8 cellular contexts compared by ENCODE assay signal in the genomic region with DNA sequence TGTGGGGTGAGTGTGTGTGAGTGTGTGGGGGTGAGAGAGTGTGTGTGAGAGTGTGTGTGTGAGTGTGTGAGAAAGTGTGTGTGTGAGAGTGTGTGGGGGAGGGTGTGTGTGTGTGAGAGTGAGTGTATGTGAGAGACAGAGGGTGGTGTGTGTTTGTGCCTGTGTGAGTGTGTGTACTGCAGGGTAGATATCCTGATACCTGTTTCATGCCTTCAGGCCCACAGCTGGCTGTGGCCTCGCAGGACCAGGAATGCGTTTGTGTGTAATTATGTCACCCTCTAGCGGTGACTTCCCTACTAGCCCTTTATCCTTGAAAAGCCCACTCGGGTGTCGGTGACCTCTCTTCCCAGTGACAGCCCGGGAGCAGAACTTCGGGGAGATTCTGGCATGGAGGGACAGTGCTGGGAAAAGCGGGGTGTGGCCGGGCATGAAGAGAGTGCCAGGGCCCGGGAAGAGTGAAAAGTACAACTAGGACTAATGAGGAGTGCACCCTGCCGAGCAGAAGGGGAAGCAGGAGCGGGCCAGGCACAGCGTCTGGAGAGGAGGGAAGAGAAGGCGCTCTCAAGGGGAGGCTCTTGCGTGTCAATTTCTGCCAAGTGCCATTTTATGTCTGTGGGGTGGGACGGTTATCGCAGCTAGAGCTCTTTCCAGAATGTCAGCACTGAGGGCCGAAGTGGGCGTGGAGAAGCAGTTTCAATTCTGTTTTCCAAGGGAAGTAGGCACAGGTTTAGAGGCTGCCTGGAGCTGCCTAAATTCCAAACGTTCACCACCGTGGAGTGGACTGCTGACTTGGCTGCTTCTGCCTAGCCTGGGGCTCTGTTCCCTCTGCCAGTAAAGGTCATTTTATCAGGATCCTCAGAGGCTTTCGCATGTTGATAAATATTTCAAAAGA. TPM values are rescaled to one million over a fixed set of nuclear protein-coding genes. Genes with fewer than 3 reads are reported as not detected.
DNase-seq lines count a peak whose midpoint lies in the region; ATAC-seq and TF ChIP-seq lines count a peak whose summit lies in the region.

No MANE protein-coding gene starts in this region.

- no peaks in the 10 kb centered on the region for H3K36me3 Mint-ChIP-seq in osteocyte (ENCODE audit: unreplicated experiment)

- H3K9me3 Mint-ChIP-seq in osteocyte (ENCODE audit: unreplicated experiment): no peaks in the 10 kb centered on the region

- H3K36me3 ChIP-seq in MM.1S (replicated peaks; ENCODE audit: insufficient read depth, low read length): no peaks in the 10 kb centered on the region
- H3K36me3 ChIP-seq in heart left ventricle: no peaks in the 10 kb centered on the region

- H3K79me2 ChIP-seq in MM.1S (ENCODE audit: low read length): peaks cover 93% of the 10 kb centered on the region

- peak; percentile 57 for DNase-seq in DMS 273 treated with DMSO at 0.1 percent for 48 hours (lab: John Stamatoyannopoulos, UW)
- DNase-seq in MM.1S: peak; percentile 51
- DNase-seq in amniotic epithelial cell (ENCODE audit: low read depth): peak; percentile 80
- DNase-seq in heart left ventricle: peak; percentile 74 to 83 (median 79)
- peak; percentile 87 for DNase-seq in osteocyte (ENCODE audit: extremely low spot score, unreplicated experiment)

- H3K27ac ChIP-seq in MM.1S (ENCODE audit: low read length) (no peak overlapping the region), heart left ventricle (peak overlapping the region; percentile 82 to 97 (median 92))

- no peaks in the 10 kb centered on the region for H3K27me3 ChIP-seq in MM.1S (replicated peaks; ENCODE audit: insufficient read depth, low read length)
- no peaks in the 10 kb centered on the region for H3K27me3 ChIP-seq in heart left ventricle

- no peaks in the 10 kb centered on the region; the same call in 1 of the 2 replicates for H4K20me1 ChIP-seq in MM.1S (ENCODE audit: insufficient read depth, low read length)

- H3K4me3 ChIP-seq in MM.1S (ENCODE audit: low read length): no peak overlapping the region
- peak overlapping the region in 11 of 12 donors; percentile 24 to 70 (median 54) for H3K4me3 ChIP-seq in heart left ventricle

- H3K9ac ChIP-seq in MM.1S (ENCODE audit: low read length): no peak overlapping the region

- no peak overlapping the region for H2AFZ ChIP-seq in MM.1S (ENCODE audit: low read length)

- H3K9me3 ChIP-seq in MM.1S (replicated peaks; ENCODE audit: insufficient read depth, low read length) (no peaks in the 10 kb centered on the region), heart left ventricle (no peaks in the 10 kb centered on the region)

- H3K27ac Mint-ChIP-seq in osteocyte (ENCODE audit: unreplicated experiment): peak overlapping the region; percentile 97

- TF ChIP-seq POLR2A in heart left ventricle (IDR thresholded peaks at IDR 0.05): peak in 1 of 2 donors; percentile 48

- peak; percentile 46 for ATAC-seq in GM21723 (IDR thresholded peaks at IDR 0.05; ENCODE audit: unreplicated experiment)
- peak; percentile 88 for ATAC-seq in SK-N-SH treated with all-trans-retinoic acid at 6 μM for 48 hours
- ATAC-seq in heart left ventricle: peak; percentile 77 to 87 (median 84)
- no peak for ATAC-seq in GM18873 (IDR thresholded peaks at IDR 0.05; ENCODE audit: low FRiP score, unreplicated experiment)

- TF ChIP-seq CTCF in MM.1S (IDR thresholded peaks at IDR 0.05; ENCODE audit: low read length): peak; percentile 55
- peak; percentile 65 to 92 (median 78) for TF ChIP-seq CTCF in heart left ventricle (IDR thresholded peaks at IDR 0.05)
- TF ChIP-seq CTCF in osteocyte (IDR thresholded peaks at IDR 0.05): peak; percentile 81

- 0 to 1% (median 1%) methylated on average over 22 of the region's 22 CpGs for WGBS in heart left ventricle, 4 donors

- peaks cover 63% of the 10 kb centered on the region for H3K4me1 Mint-ChIP-seq in osteocyte (ENCODE audit: unreplicated experiment)

- H3K27me3 Mint-ChIP-seq in osteocyte (ENCODE audit: unreplicated experiment): no peaks in the 10 kb centered on the region

- no peaks in the 10 kb centered on the region for H3F3A ChIP-seq in MM.1S (ENCODE audit: insufficient read depth, low read length)

- intact Hi-C loops in heart left ventricle (cut with DNase I): loop anchor here in 2 of 10 donors (5.0 to 10.0 kb wide), 2 partner anchors 488 to 1031 kb away; no protein-coding TSS in a partner anchor

- no peaks in the 10 kb centered on the region for H3K9me2 ChIP-seq in MM.1S (replicated peaks; ENCODE audit: insufficient read depth, low read length)

- H3K4me1 ChIP-seq in MM.1S (ENCODE audit: low read length): no peaks in the 10 kb centered on the region
- peaks cover 0 to 52% (median 13%) of the 10 kb centered on the region in 12 donors for H3K4me1 ChIP-seq in heart left ventricle

- no peak overlapping the region for H3K4me2 ChIP-seq in MM.1S (ENCODE audit: low read depth, low read length)

- peak overlapping the region; percentile 84 for H3K4me3 Mint-ChIP-seq in osteocyte (ENCODE audit: unreplicated experiment)

TF ChIP-seq in SK-N-SH treated with all-trans-retinoic acid at 6 μM for 48 hours, 23 proteins besides CTCF, POLR2A, EP300 and RAD21 (continues in another document):
- TF ChIP-seq, protein P1, sequence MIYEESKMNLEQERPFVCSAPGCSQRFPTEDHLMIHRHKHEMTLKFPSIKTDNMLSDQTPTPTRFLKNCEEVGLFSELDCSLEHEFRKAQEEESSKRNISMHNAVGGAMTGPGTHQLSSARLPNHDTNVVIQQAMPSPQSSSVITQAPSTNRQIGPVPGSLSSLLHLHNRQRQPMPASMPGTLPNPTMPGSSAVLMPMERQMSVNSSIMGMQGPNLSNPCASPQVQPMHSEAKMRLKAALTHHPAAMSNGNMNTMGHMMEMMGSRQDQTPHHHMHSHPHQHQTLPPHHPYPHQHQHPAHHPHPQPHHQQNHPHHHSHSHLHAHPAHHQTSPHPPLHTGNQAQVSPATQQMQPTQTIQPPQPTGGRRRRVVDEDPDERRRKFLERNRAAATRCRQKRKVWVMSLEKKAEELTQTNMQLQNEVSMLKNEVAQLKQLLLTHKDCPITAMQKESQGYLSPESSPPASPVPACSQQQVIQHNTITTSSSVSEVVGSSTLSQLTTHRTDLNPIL (CRISPR knock-in tag; IDR thresholded peaks at IDR 0.05; ENCODE audit: low read depth): no peak
- no peak for TF ChIP-seq ZFP3 (CRISPR knock-in tag; IDR thresholded peaks at IDR 0.05)
- no peak for TF ChIP-seq TOX (CRISPR knock-in tag; IDR thresholded peaks at IDR 0.05; ENCODE audit: borderline replicate concordance)
- no peak for TF ChIP-seq RARB (CRISPR knock-in tag; IDR thresholded peaks at IDR 0.05)
- TF ChIP-seq ZC3H10 (CRISPR knock-in tag; IDR thresholded peaks at IDR 0.05): no peak
- no peak for TF ChIP-seq CSDC2 (CRISPR knock-in tag; IDR thresholded peaks at IDR 0.05)
- TF ChIP-seq, protein P2, sequence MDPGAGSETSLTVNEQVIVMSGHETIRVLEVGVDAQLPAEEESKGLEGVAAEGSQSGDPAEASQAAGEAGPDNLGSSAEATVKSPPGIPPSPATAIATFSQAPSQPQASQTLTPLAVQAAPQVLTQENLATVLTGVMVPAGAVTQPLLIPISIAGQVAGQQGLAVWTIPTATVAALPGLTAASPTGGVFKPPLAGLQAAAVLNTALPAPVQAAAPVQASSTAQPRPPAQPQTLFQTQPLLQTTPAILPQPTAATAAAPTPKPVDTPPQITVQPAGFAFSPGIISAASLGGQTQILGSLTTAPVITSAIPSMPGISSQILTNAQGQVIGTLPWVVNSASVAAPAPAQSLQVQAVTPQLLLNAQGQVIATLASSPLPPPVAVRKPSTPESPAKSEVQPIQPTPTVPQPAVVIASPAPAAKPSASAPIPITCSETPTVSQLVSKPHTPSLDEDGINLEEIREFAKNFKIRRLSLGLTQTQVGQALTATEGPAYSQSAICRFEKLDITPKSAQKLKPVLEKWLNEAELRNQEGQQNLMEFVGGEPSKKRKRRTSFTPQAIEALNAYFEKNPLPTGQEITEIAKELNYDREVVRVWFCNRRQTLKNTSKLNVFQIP (CRISPR knock-in tag; IDR thresholded peaks at IDR 0.05; ENCODE audit: borderline replicate concordance, low read depth): no peak
- TF ChIP-seq, protein P3, sequence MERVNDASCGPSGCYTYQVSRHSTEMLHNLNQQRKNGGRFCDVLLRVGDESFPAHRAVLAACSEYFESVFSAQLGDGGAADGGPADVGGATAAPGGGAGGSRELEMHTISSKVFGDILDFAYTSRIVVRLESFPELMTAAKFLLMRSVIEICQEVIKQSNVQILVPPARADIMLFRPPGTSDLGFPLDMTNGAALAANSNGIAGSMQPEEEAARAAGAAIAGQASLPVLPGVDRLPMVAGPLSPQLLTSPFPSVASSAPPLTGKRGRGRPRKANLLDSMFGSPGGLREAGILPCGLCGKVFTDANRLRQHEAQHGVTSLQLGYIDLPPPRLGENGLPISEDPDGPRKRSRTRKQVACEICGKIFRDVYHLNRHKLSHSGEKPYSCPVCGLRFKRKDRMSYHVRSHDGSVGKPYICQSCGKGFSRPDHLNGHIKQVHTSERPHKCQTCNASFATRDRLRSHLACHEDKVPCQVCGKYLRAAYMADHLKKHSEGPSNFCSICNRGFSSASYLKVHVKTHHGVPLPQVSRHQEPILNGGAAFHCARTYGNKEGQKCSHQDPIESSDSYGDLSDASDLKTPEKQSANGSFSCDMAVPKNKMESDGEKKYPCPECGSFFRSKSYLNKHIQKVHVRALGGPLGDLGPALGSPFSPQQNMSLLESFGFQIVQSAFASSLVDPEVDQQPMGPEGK (CRISPR knock-in tag; IDR thresholded peaks at IDR 0.05; ENCODE audit: borderline replicate concordance): no peak
- TF ChIP-seq OSR1 (CRISPR knock-in tag; IDR thresholded peaks at IDR 0.05): no peak
- no peak for TF ChIP-seq TCF4 (CRISPR knock-in tag; IDR thresholded peaks at IDR 0.05; ENCODE audit: borderline replicate concordance)

RNA-seq across cellular contexts. Expression of a gene that starts 11.0 kb away (rescaled TPM):
- 10 to 100 TPM in 1 of 9 donors, 1 to 10 TPM in 8; 4.7 to 10.1 (median 8.4) TPM for total RNA-seq in heart left ventricle
- polyA plus RNA-seq in heart left ventricle: 1 to 10 TPM; 1.7 to 9.0 TPM
- total RNA-seq in osteocyte: 9.1 and 9.4 TPM in 2 replicates

RNA-seq across cellular contexts. Expression of a gene that starts 23.7 kb away (rescaled TPM):
- 1 to 10 TPM in 5 of 9 donors, under 1 TPM in 4; 0.52 to 3.9 (median 1.3) TPM for total RNA-seq in heart left ventricle
- polyA plus RNA-seq in heart left ventricle: 1 to 10 TPM; 1.3 to 1.7 TPM
- 88.7 and 99.5 TPM in 2 replicates for total RNA-seq in osteocyte

Comparison
In these comparisons a context has a peak if more than half of its experiments do, and no peak if none do; other contexts are left out.
1. RNA of a gene that starts 23.7 kb away (total RNA-seq): 88.7 to 99.5 TPM in osteocyte; 0.52 to 3.9 TPM in heart left ventricle; every median in the first group is over 10 times any median in the second.
2. Peak in every context shown above with its lines, with median percentiles within 50 percentile points of each other: DNase-seq and CTCF ChIP-seq.